In genomic region chr18:80234398-80234797, GRCh38 we compare ENCODE assay signal across 10 cellular contexts. TPM values are rescaled to one million over a fixed set of nuclear protein-coding genes. Genes with fewer than 3 reads are reported as not detected.
"Had no signal": no experiment of that assay in that cellular context is flagged by ENCODE, and none has a peak within 500 bp of the region (broad histone marks: within the 10 kb centered on the region; RNA-seq: fewer than 3 reads in every experiment).

No MANE protein-coding gene starts in this region.

- H3K4me3 ChIP-seq: esophagus muscularis mucosa, smooth muscle cell, uterus had no signal

- DNase-seq: effector memory CD4-positive, alpha-beta T cell; kidney glomerular epithelial cell; naive thymus-derived CD4-positive, alpha-beta T cell; stimulated activated CD4-positive, alpha-beta T cell treated with anti-CD3 and anti-CD28 coated beads, Interleukin-2, amount 100 ng/mL, for 48 hours; stimulated activated naive CD4-positive, alpha-beta T cell treated with Interleukin-2 at 50 U/mL for 16 hours; trophoblast cell; uterus had no signal

- H3K27me3 ChIP-seq: esophagus muscularis mucosa, uterus had no signal

- ATAC-seq: naive thymus-derived CD4-positive, alpha-beta T cell had no signal

- H3K4me1 ChIP-seq: esophagus muscularis mucosa, uterus had no signal

- H3K9me3 ChIP-seq: esophagus muscularis mucosa, neutrophil, uterus had no signal

- H3K27ac ChIP-seq: esophagus muscularis mucosa, neutrophil, uterus had no signal

- H3K36me3 ChIP-seq: esophagus muscularis mucosa, neutrophil, uterus had no signal

RNA-seq across cellular contexts. Expression of gene PARD6G, which starts 12.9 kb away (rescaled TPM):
- polyA plus RNA-seq: naive thymus-derived CD4-positive, alpha-beta T cell had no signal
